In genomic region chr10:74103560-74104248, GRCh38 we compare ENCODE assay signal across 9 cellular contexts. TPM values are rescaled to one million over a fixed set of nuclear protein-coding genes. Genes with fewer than 3 reads are reported as not detected.
A peak's percentile ranks its signal among the peaks of the same experiment; 100 is the strongest.
DNase-seq lines count a peak whose midpoint lies in the region; ATAC-seq and TF ChIP-seq lines count a peak whose summit lies in the region.
"Had no signal": no experiment of that assay in that cellular context is flagged by ENCODE, and none has a peak within 500 bp of the region (broad histone marks: within the 10 kb centered on the region; RNA-seq: fewer than 3 reads in every experiment).

No MANE protein-coding gene starts in this region.

- peaks cover 0 to 7% of the 10 kb centered on the region in 2 donors for H3K36me3 Mint-ChIP-seq in activated naive CD4-positive, alpha-beta T cell treated with anti-CD3 and anti-CD28 coated beads, Interleukin-2, amount 50 U/mL, for 72 hours

- no peaks in the 10 kb centered on the region for H3K9me3 ChIP-seq in heart right ventricle
- H3K9me3 ChIP-seq in right atrium auricular region: no peaks in the 10 kb centered on the region
- H3K9me3 ChIP-seq in uterus: no peaks in the 10 kb centered on the region
- H3K9me3 ChIP-seq in aorta (ENCODE audit: control insufficient read depth, low read length): no peaks in the 10 kb centered on the region

- intact Hi-C loops in heart right ventricle (cut with DNase I): no loop called here
- intact Hi-C loops in uterus (cut with DNase I; ENCODE audit: low total_unique reads): no loop called here
- intact Hi-C loops in aorta (cut with DNase I): no loop called here

- no peaks in the 10 kb centered on the region for H3K9me3 Mint-ChIP-seq in activated naive CD4-positive, alpha-beta T cell treated with anti-CD3 and anti-CD28 coated beads, Interleukin-2, amount 50 U/mL, for 72 hours

- peaks cover 0 to 7% (median 0%) of the 10 kb centered on the region in 9 donors for H3K4me1 ChIP-seq in heart right ventricle
- H3K4me1 ChIP-seq in right atrium auricular region: no peaks in the 10 kb centered on the region
- H3K4me1 ChIP-seq in uterus: no peaks in the 10 kb centered on the region
- no peaks in the 10 kb centered on the region for H3K4me1 ChIP-seq in aorta (ENCODE audit: control insufficient read depth in 1 of 2, insufficient read depth in 2 of 2, low read length in 2 of 2)

- no peak overlapping the region for H3K4me3 ChIP-seq in heart right ventricle
- no peak overlapping the region for H3K4me3 ChIP-seq in right atrium auricular region
- no peak overlapping the region for H3K4me3 ChIP-seq in uterus
- no peak overlapping the region for H3K4me3 ChIP-seq in aorta (ENCODE audit: low read length in 2 of 2)

- H3K36me3 ChIP-seq in heart right ventricle: peaks cover 3 to 100% (median 92%) of the 10 kb centered on the region in 9 donors
- H3K36me3 ChIP-seq in right atrium auricular region: peaks cover 94% of the 10 kb centered on the region
- H3K36me3 ChIP-seq in uterus: no peaks in the 10 kb centered on the region
- peaks cover 21 to 25% of the 10 kb centered on the region in 2 donors for H3K36me3 ChIP-seq in aorta (ENCODE audit: control insufficient read depth in 1 of 2, insufficient read depth in 2 of 2, low read length in 1 of 2)

- peak in 3 of 8 donors; percentile 44 to 50 (median 49) for ATAC-seq in heart right ventricle
- no peak for ATAC-seq in aorta (ENCODE audit: low FRiP score)
- no peak for ATAC-seq in HG02642 (IDR thresholded peaks at IDR 0.05; ENCODE audit: poor library complexity, unreplicated experiment)
- ATAC-seq in activated naive CD4-positive, alpha-beta T cell treated with anti-CD3 and anti-CD28 coated beads, Interleukin-2, amount 50 U/mL, for 72 hours: no peak
- ATAC-seq: stimulated activated naive CD8-positive, alpha-beta T cell treated with anti-CD3 and anti-CD28 coated beads, Interleukin-15, Interleukin-2, amounts not matched to agents 100 U/mL and 50 U/mL, for 24 hours had no signal

- TF ChIP-seq POLR2A in erythroblast (IDR thresholded peaks at IDR 0.05; ENCODE audit: low read length): no peak
- no peak for TF ChIP-seq POLR2A in uterus (IDR thresholded peaks at IDR 0.05)

- H3K27ac Mint-ChIP-seq in activated naive CD4-positive, alpha-beta T cell treated with anti-CD3 and anti-CD28 coated beads, Interleukin-2, amount 50 U/mL, for 72 hours: no peak overlapping the region

- peak in 6 of 9 donors; percentile 10 to 44 (median 38) for TF ChIP-seq CTCF in heart right ventricle (IDR thresholded peaks at IDR 0.05)
- TF ChIP-seq CTCF in right atrium auricular region (IDR thresholded peaks at IDR 0.05): no peak
- TF ChIP-seq CTCF in uterus (IDR thresholded peaks at IDR 0.05): peak in 1 of 4 experiments; percentile 29

- H3K27ac ChIP-seq in heart right ventricle (peak overlapping the region in 1 of 10 donors; percentile 16), right atrium auricular region (no peak overlapping the region), uterus (peak overlapping the region; percentile 0 to 8), aorta (ENCODE audit: low read depth in 1 of 2, low read length in 2 of 2) (no peak overlapping the region)

- no peak for DNase-seq in heart right ventricle
- DNase-seq in right atrium auricular region (ENCODE audit: low spot score): no peak
- DNase-seq in NCI-H2227 treated with DMSO at 0.1 percent for 48 hours (lab: John Stamatoyannopoulos, UW): peak; percentile 11
- DNase-seq in erythroblast (lab: John Stamatoyannopoulos, UW): peak; percentile 16 to 43
- DNase-seq in uterus: no peak
- DNase-seq in aorta: no peak
- no peak for DNase-seq in activated naive CD4-positive, alpha-beta T cell treated with anti-CD3 and anti-CD28 coated beads, Interleukin-2, amount 50 U/mL, for 72 hours (ENCODE audit: low spot score in 2 of 2)
- DNase-seq: stimulated activated naive CD8-positive, alpha-beta T cell treated with anti-CD3 and anti-CD28 coated beads, Interleukin-15, Interleukin-2, amounts not matched to agents 100 U/mL and 50 U/mL, for 24 hours had no signal

- whole genome bisulfite sequencing in heart right ventricle, 2 donors: 81 to 85% methylated on average over 10 of the region's 10 CpGs
- WGBS in aorta, 2 donors: 67 to 75% methylated on average over 10 of the region's 10 CpGs

- no peaks in the 10 kb centered on the region for H3K27me3 ChIP-seq in heart right ventricle
- H3K27me3 ChIP-seq in right atrium auricular region: no peaks in the 10 kb centered on the region
- no peaks in the 10 kb centered on the region for H3K27me3 ChIP-seq in uterus
- H3K27me3 ChIP-seq in aorta (ENCODE audit: control insufficient read depth in 1 of 2, insufficient read depth in 2 of 2, low read length in 1 of 2): no peaks in the 10 kb centered on the region

RNA-seq across cellular contexts. Expression of gene AP3M1, which starts 46.9 kb away (rescaled TPM):
- 10 to 100 TPM; 23.8 to 33.2 (median 28.5) TPM for total RNA-seq in heart right ventricle
- 10 to 100 TPM in 1 of 2 donors, 1 to 10 TPM in 1; 6.6 to 14.7 TPM for polyA plus RNA-seq in heart right ventricle
- 10 to 100 TPM; 20.2 to 27.6 TPM for total RNA-seq in right atrium auricular region
- total RNA-seq in uterus: 10 to 100 TPM; 13.8 to 37.8 (median 28.4) TPM
- 10 to 100 TPM; 30.0 to 30.4 TPM for total RNA-seq in aorta
- 10 to 100 TPM; 12.4 to 15.5 TPM for polyA plus RNA-seq in aorta
- 10 to 100 TPM; 29.7 to 39.7 TPM for total RNA-seq in activated naive CD4-positive, alpha-beta T cell treated with anti-CD3 and anti-CD28 coated beads, Interleukin-2, amount 50 U/mL, for 72 hours

RNA-seq across cellular contexts. Expression of gene ADK, which starts 47.3 kb away (rescaled TPM):
- 10 to 100 TPM; 25.5 to 50.0 (median 40.1) TPM for total RNA-seq in heart right ventricle
- 10 to 100 TPM; 13.0 to 38.8 TPM for polyA plus RNA-seq in heart right ventricle
- total RNA-seq in right atrium auricular region: 10 to 100 TPM; 23.7 to 31.6 TPM
- total RNA-seq in uterus: 10 to 100 TPM; 12.6 to 41.1 (median 19.0) TPM
- total RNA-seq in aorta: 10 to 100 TPM; 14.4 to 21.1 TPM
- polyA plus RNA-seq in aorta: 10 to 100 TPM; 12.6 to 17.8 TPM
- 10 to 100 TPM; 52.0 to 53.3 TPM for total RNA-seq in activated naive CD4-positive, alpha-beta T cell treated with anti-CD3 and anti-CD28 coated beads, Interleukin-2, amount 50 U/mL, for 72 hours

Comparison
In these comparisons a context has a peak if more than half of its experiments do, and no peak if none do; other contexts are left out.
1. CTCF ChIP-seq: peak in heart right ventricle (6 of 9); none in right atrium auricular region (0 of 2).
2. DNase-seq: peak in NCI-H2227 treated with DMSO at 0.1 percent for 48 hours (single experiment) and erythroblast (2 of 2); none in heart right ventricle (0 of 2), right atrium auricular region (single experiment), uterus (0 of 2), aorta (0 of 2) and activated naive CD4-positive, alpha-beta T cell treated with anti-CD3 and anti-CD28 coated beads, Interleukin-2, amount 50 U/mL, for 72 hours (0 of 2).
3. H3K27ac ChIP-seq: peak in uterus (2 of 2); none in right atrium auricular region (0 of 2) and aorta (0 of 2).